Comparison of ENCODE assay signal across 23 cellular contexts in genomic region chr1:219190605-219191004, GRCh38. TPM values are rescaled to one million over a fixed set of nuclear protein-coding genes. Genes with fewer than 3 reads are reported as not detected.
DNase-seq lines count a peak whose midpoint lies in the region; ATAC-seq, FAIRE-seq and TF ChIP-seq lines count a peak whose summit lies in the region.
"Had no signal": no experiment of that assay in that cellular context is flagged by ENCODE, and none has a peak within 500 bp of the region (broad histone marks: within the 10 kb centered on the region; RNA-seq: fewer than 3 reads in every experiment).

No MANE protein-coding gene starts in this region.

- DNase-seq in IMR-90 (no peak), activated B cell treated with CpG ODN at 0.5 μM for 24 hours (no peak), pancreas (no peak), endothelial cell (ENCODE audit: low spot score) (no peak), testis (no peak), WTC11 (ENCODE audit: low spot score) (no peak)
- DNase-seq: 8988T; AML-193; Caco-2; CD8-positive, alpha-beta T cell; GDM1; MM.1S; NCI-H1694; NCI-H2029 treated with DMSO at 0.1 percent for 48 hours; NCI-H446 treated with DMSO at 0.1 percent for 48 hours; NCI-H526; NCI-H82; SHP77 treated with DMSO at 0.1 percent for 48 hours had no signal

- no peak overlapping the region for H2BK20ac ChIP-seq in IMR-90 (ENCODE audit: low read depth, low read length)

- peaks cover 5% of the 10 kb centered on the region for H3K4me1 ChIP-seq in IMR-90 (ENCODE audit: control insufficient read depth, insufficient read depth, low read length)
- H3K4me1 ChIP-seq in pancreas: peaks cover 21 to 39% (median 39%) of the 10 kb centered on the region in 3 donors
- H3K4me1 ChIP-seq in testis: no peaks in the 10 kb centered on the region
- H3K4me1 ChIP-seq: Caco-2 had no signal

- no peak overlapping the region for H3K23ac ChIP-seq in IMR-90 (ENCODE audit: low read depth, low read length)

- H2BK5ac ChIP-seq in IMR-90 (ENCODE audit: low read depth, low read length, poor library complexity, severe bottlenecking): no peak overlapping the region

- no CpG with 5 or more reads among the region's 3 CpGs for WGBS in IMR-90 (ENCODE audit: extremely low coverage in 2 of 2, insufficient read length in 1 of 2), 2 experiments
- 89 to 92% methylated on average over 3 of the region's 3 CpGs for WGBS in pancreas, 2 donors
- 92 to 94% methylated on average over 3 of the region's 3 CpGs for WGBS in testis, 2 donors

- no peak overlapping the region for H3K18ac ChIP-seq in IMR-90 (ENCODE audit: low read depth, low read length)

- H3K4me3 Mint-ChIP-seq in activated B cell treated with CpG ODN at 0.5 μM for 24 hours: no peak overlapping the region
- H3K4me3 Mint-ChIP-seq in endothelial cell (ENCODE audit: unreplicated experiment): no peak overlapping the region
- H3K4me3 Mint-ChIP-seq in WTC11: no peak overlapping the region
- H3K4me3 Mint-ChIP-seq: CD8-positive, alpha-beta T cell had no signal

- no peak overlapping the region for H2AK9ac ChIP-seq in IMR-90 (replicated peaks; ENCODE audit: low read depth, low read length, poor library complexity)

- no peaks in the 10 kb centered on the region for H3K9me3 ChIP-seq in IMR-90 (ENCODE audit: control insufficient read depth, insufficient read depth, low read length)
- H3K9me3 ChIP-seq in pancreas: no peaks in the 10 kb centered on the region
- H3K9me3 ChIP-seq in testis: no peaks in the 10 kb centered on the region
- H3K9me3 ChIP-seq: Caco-2 had no signal

- H3K9me1 ChIP-seq in IMR-90 (ENCODE audit: insufficient read depth, low read length): no peaks in the 10 kb centered on the region

- TF ChIP-seq CTCF in IMR-90 (conservative IDR thresholded peaks at IDR 0.05; ENCODE audit: low read depth, low read length) (no peak), activated B cell treated with CpG ODN at 0.5 μM for 24 hours (IDR thresholded peaks at IDR 0.05) (no peak), pancreas (IDR thresholded peaks at IDR 0.05) (no peak), endothelial cell (IDR thresholded peaks at IDR 0.05; ENCODE audit: unreplicated experiment) (no peak), testis (IDR thresholded peaks at IDR 0.05) (no peak), WTC11 (IDR thresholded peaks at IDR 0.05) (no peak)

- H3K36me3 ChIP-seq in IMR-90 (ENCODE audit: control insufficient read depth, insufficient read depth, low read length): 0 out of 2 replicates have a peak, but pooled peaks cover 1% of the 10 kb centered on the region
- H3K36me3 ChIP-seq in pancreas: no peaks in the 10 kb centered on the region
- no peaks in the 10 kb centered on the region for H3K36me3 ChIP-seq in testis (ENCODE audit: low read depth, missing control alignments)

- no peaks in the 10 kb centered on the region for H3K9me3 Mint-ChIP-seq in activated B cell treated with CpG ODN at 0.5 μM for 24 hours
- no peaks in the 10 kb centered on the region for H3K9me3 Mint-ChIP-seq in endothelial cell (ENCODE audit: unreplicated experiment)
- H3K9me3 Mint-ChIP-seq in WTC11: peaks cover under 1% of the 10 kb centered on the region; the same call in 1 of the 2 replicates

- H3K14ac ChIP-seq in IMR-90 (replicated peaks; ENCODE audit: low read depth, low read length): no peak overlapping the region

- peaks cover 9 to 13% of the 10 kb centered on the region in 2 experiments; a peak in 3 of 4 replicates for H3K79me1 ChIP-seq in IMR-90 (ENCODE audit: low read depth in 1 of 2, low read length in 2 of 2)

- no peak overlapping the region for H2AFZ ChIP-seq in IMR-90 (replicated peaks; ENCODE audit: low read length, poor library complexity)

- peak; percentile 84 for FAIRE-seq in A204.1 (lab: Jason Lieb, UNC)
- peak; percentile 43 for FAIRE-seq in pancreas (lab: Jason Lieb, UNC)
- FAIRE-seq: GM12878 had no signal

- H4K91ac ChIP-seq in IMR-90 (ENCODE audit: insufficient read depth, low read depth, low read length): no peak overlapping the region

- H4K8ac ChIP-seq in IMR-90 (ENCODE audit: low read depth in 2 of 2, low read length in 2 of 2): no peak overlapping the region

- H3K56ac ChIP-seq in IMR-90 (ENCODE audit: extremely low read depth, insufficient read depth, low read length): no peak overlapping the region

- TF ChIP-seq RAD21 in IMR-90 (IDR thresholded peaks at IDR 0.05; ENCODE audit: low read length): no peak

- in situ Hi-C loops in IMR-90 (cut with MboI; ENCODE audit: low sequenced_read_pairs): no loop called here

- H3K4ac ChIP-seq in IMR-90 (ENCODE audit: low read depth, low read length): no peak overlapping the region

- no peak for ATAC-seq in IMR-90 (ENCODE audit: low read depth)
- no peak for ATAC-seq in activated B cell treated with CpG ODN at 0.5 μM for 24 hours (ENCODE audit: low read depth)
- ATAC-seq in pancreas: no peak
- no peak for ATAC-seq in WTC11
- ATAC-seq: CD8-positive, alpha-beta T cell; HCT116 had no signal

- TF ChIP-seq POLR2A in IMR-90 (IDR thresholded peaks at IDR 0.05; ENCODE audit: low read depth, low read length) (no peak), testis (IDR thresholded peaks at IDR 0.05) (no peak)

- H4K20me1 ChIP-seq in IMR-90 (ENCODE audit: insufficient read depth, low read length): no peaks in the 10 kb centered on the region

- H3K27me3 ChIP-seq in IMR-90 (ENCODE audit: control insufficient read depth, insufficient read depth, low read length): no peaks in the 10 kb centered on the region
- H3K27me3 ChIP-seq in pancreas: no peaks in the 10 kb centered on the region
- H3K27me3 ChIP-seq in testis: no peaks in the 10 kb centered on the region

- H3K27ac ChIP-seq in IMR-90 (ENCODE audit: insufficient read depth, low read length) (no peak overlapping the region), pancreas (peak overlapping the region in 2 of 4 donors; percentile 82 to 90), testis (no peak overlapping the region)
- H3K27ac ChIP-seq: C4-2B, HL-60 had no signal

- H3K27me3 Mint-ChIP-seq in activated B cell treated with CpG ODN at 0.5 μM for 24 hours (no peaks in the 10 kb centered on the region), endothelial cell (ENCODE audit: unreplicated experiment) (no peaks in the 10 kb centered on the region), WTC11 (ENCODE audit: low read depth) (no peaks in the 10 kb centered on the region)

- no peak overlapping the region for H2AK5ac ChIP-seq in IMR-90 (ENCODE audit: low read depth, low read length)

- no peak overlapping the region for H3K9ac ChIP-seq in IMR-90 (ENCODE audit: low read depth, low read length)

- H2BK120ac ChIP-seq in IMR-90 (ENCODE audit: low read depth, low read length): no peak overlapping the region

- no peak overlapping the region for H3K4me2 ChIP-seq in IMR-90 (ENCODE audit: low read depth, low read length)

- H3K4me3 ChIP-seq in IMR-90 (ENCODE audit: insufficient read depth, low read depth, low read length) (no peak overlapping the region), pancreas (no peak overlapping the region), testis (no peak overlapping the region)
- H3K4me3 ChIP-seq: GM12878 had no signal

- intact Hi-C loops in IMR-90 (cut with micrococcal nuclease): no loop called here
- intact Hi-C loops in activated B cell treated with CpG ODN at 0.5 μM for 24 hours (cut with micrococcal nuclease): no loop called here
- intact Hi-C loops in pancreas (cut with DNase I): no loop called here
- intact Hi-C loops in testis (cut with DNase I; ENCODE audit: low total_unique reads): no loop called here

- no TSS peak for BruUV-seq in IMR-90 (replicated peaks; lab: Mats Ljungman, UMichigan)

- H4K5ac ChIP-seq in IMR-90 (ENCODE audit: low read depth, low read length): no peak overlapping the region

- CTCF ChIA-PET in IMR-90 (lab: Yijun Ruan, JAX): no interaction called here
- CTCF ChIA-PET in activated B cell treated with CpG ODN at 0.5 μM for 24 hours (lab: Charles Lee): no interaction called here
- CTCF ChIA-PET in WTC11 (lab: Charles Lee): no interaction called here

- H3K36me3 Mint-ChIP-seq in activated B cell treated with CpG ODN at 0.5 μM for 24 hours (ENCODE audit: low read depth) (peaks cover 35% of the 10 kb centered on the region), endothelial cell (ENCODE audit: low read depth, unreplicated experiment) (peaks cover under 1% of the 10 kb centered on the region), WTC11 (no peaks in the 10 kb centered on the region)

- H2BK15ac ChIP-seq in IMR-90 (ENCODE audit: low read depth, low read length): no peak overlapping the region

- dilution Hi-C loops in IMR-90 (cut with HindIII; ENCODE audit: low sequenced_read_pairs, unreplicated experiment): no loop called here

- H3K27ac Mint-ChIP-seq in activated B cell treated with CpG ODN at 0.5 μM for 24 hours: peak overlapping the region; percentile 81
- H3K27ac Mint-ChIP-seq in endothelial cell (ENCODE audit: unreplicated experiment): no peak overlapping the region
- H3K27ac Mint-ChIP-seq in WTC11: no peak overlapping the region; the same call in 1 of the 2 replicates
- H3K27ac Mint-ChIP-seq: CD8-positive, alpha-beta T cell had no signal

- POLR2A ChIA-PET in IMR-90 (lab: Charles Lee; ENCODE audit: unreplicated experiment) (no interaction called here), activated B cell treated with CpG ODN at 0.5 μM for 24 hours (lab: Charles Lee) (interaction anchor here (6.2 kb wide), 1 partner anchor 15 kb away, joined by 164 read pairs; the partner anchor contains the start of gene LYPLAL1), WTC11 (lab: Charles Lee) (no interaction called here)

- H3K4me1 Mint-ChIP-seq in activated B cell treated with CpG ODN at 0.5 μM for 24 hours (peaks cover 52% of the 10 kb centered on the region), endothelial cell (ENCODE audit: unreplicated experiment) (no peaks in the 10 kb centered on the region), WTC11 (peaks cover 13% of the 10 kb centered on the region)

TF ChIP-seq in IMR-90, 13 proteins besides CTCF, POLR2A, EP300 and RAD21:
- TF ChIP-seq RCOR1 (IDR thresholded peaks at IDR 0.05; ENCODE audit: insufficient replicate concordance, low read length): no peak
- TF ChIP-seq MAFK (IDR thresholded peaks at IDR 0.05; ENCODE audit: low read depth, low read length): 0 out of 2 replicates have a peak, but pooled peaks have one; percentile 31

TF ChIP-seq in WTC11, 78 proteins besides CTCF, POLR2A, EP300 and RAD21 (continues in another document):
- TF ChIP-seq ZNF423 (CRISPR knock-in tag; IDR thresholded peaks at IDR 0.05) (no peak), ZNF232 (CRISPR knock-in tag; IDR thresholded peaks at IDR 0.05) (no peak)

RNA-seq across cellular contexts. Expression of gene LYPLAL1, which starts 16.9 kb away (rescaled TPM):
- total RNA-seq in IMR-90 (2012; rRNA removed): 4.8 and 11.4 TPM in 2 replicates
- polyA plus RNA-seq in IMR-90 (2012; rRNA removed): 6.3 and 7.5 TPM in 2 replicates
- polyA plus RNA-seq in IMR-90 (2012; cell fraction: cytosol; rRNA removed): 1.7 and 2.5 TPM in 2 replicates
- polyA plus RNA-seq in IMR-90 (2012; cell fraction: nucleus; rRNA removed; ENCODE audit: low replicate concordance): 1.8 and 14.4 TPM in 2 replicates
- 38.0 and 42.3 TPM in 2 replicates for total RNA-seq in activated B cell treated with CpG ODN at 0.5 μM for 24 hours
- total RNA-seq in pancreas: 10 to 100 TPM; 14.8 to 33.9 (median 21.2) TPM
- 10 to 100 TPM; 32.2 to 37.9 TPM for polyA plus RNA-seq in pancreas
- 20.7 TPM for total RNA-seq in endothelial cell (ENCODE audit: unreplicated experiment)
- total RNA-seq in testis: 10 to 100 TPM; 20.8 to 26.5 TPM
- 33.8 TPM for polyA plus RNA-seq in testis (ENCODE audit: insufficient read depth, low read depth, low replicate concordance)
- total RNA-seq in WTC11 (2021): 20.7 to 27.5 TPM (median 26.7 TPM) in 3 replicates
